Comparison of ENCODE assay signal across 9 cellular contexts in the genomic region with DNA sequence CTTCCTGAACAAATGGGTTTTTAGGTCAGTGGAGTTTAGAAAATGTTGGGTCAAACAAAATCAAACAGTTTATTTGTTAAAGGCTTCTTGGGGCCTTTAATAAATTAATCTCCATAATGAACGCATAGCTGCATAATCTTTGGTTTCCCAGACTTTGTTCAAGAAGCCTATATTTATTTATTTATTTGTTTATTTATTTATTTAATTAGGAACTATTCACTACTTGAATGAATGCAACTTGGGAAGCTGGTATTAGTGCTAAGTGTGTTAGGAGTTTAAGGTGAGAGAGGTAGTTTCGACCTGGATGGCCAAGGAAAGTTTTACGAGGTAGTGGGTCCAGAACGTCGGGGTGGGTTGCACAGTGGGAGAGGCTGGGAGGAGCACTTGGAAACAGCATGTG.
"Had no signal": no experiment of that assay in that cellular context is flagged by ENCODE, and none has a peak within 500 bp of the region (broad histone marks: within the 10 kb centered on the region; RNA-seq: fewer than 3 reads in every experiment).

No MANE protein-coding gene starts in this region.

- FAIRE-seq: HepG2, K562 had no signal

- DNase-seq: GOT3, H7, KG1 had no signal

- H3K4me3 ChIP-seq: GM23248, HAP-1, K562 had no signal

- H3K9me3 ChIP-seq: HAP-1 had no signal

- H3K27ac ChIP-seq: GM23248, HL-60 had no signal

- H3K36me3 ChIP-seq: HAP-1 had no signal

- ATAC-seq: HCT116, HepG2, K562 had no signal
